In the genomic region with DNA sequence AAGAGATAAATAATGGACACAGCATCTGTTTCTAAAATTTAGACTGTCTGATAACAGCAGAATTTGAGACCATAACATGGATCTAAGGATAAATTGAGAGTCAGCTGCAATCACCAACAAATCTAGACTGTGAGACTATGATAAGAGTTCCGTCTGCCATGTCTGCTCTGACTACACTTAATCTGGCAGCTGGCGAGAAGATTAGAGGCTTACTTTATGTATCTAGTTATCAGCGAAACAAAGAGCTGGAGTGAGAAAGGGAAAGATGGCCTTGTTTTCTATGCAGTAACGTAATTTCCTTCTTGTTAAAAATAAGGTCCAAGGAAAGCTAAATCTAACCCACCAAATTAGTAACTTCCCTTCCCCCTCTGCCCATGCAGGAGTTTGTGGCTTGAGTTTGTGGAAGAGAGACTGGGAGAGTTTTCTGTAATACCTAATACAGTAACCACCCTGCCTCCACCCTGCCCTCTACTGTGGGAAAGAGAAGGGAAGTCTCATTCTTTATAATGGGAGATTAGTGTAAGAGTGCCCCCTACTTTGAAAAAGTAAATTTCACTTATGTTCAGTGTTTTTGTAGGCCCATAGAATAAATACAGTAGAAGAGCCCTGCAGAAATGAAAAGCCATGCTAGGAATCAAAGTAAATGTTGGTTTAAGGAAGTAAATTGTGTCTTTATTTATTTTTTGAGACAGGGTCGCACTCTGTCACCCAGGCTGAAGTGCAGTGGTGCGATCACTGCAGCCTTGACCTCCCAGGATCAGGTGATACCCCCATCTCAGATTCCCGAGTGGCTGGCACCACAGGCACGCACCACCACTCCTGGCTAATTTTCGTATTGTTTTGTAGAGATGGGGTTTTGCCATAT, we compare ENCODE assay signal across 1 cellular context.
TF ChIP-seq lines count a peak whose summit lies in the region.

No MANE protein-coding gene starts in this region.

TF ChIP-seq in HepG2, 621 proteins besides CTCF, POLR2A, EP300 and RAD21 (continued from another document and continues in another):
- TF ChIP-seq, protein P1, sequence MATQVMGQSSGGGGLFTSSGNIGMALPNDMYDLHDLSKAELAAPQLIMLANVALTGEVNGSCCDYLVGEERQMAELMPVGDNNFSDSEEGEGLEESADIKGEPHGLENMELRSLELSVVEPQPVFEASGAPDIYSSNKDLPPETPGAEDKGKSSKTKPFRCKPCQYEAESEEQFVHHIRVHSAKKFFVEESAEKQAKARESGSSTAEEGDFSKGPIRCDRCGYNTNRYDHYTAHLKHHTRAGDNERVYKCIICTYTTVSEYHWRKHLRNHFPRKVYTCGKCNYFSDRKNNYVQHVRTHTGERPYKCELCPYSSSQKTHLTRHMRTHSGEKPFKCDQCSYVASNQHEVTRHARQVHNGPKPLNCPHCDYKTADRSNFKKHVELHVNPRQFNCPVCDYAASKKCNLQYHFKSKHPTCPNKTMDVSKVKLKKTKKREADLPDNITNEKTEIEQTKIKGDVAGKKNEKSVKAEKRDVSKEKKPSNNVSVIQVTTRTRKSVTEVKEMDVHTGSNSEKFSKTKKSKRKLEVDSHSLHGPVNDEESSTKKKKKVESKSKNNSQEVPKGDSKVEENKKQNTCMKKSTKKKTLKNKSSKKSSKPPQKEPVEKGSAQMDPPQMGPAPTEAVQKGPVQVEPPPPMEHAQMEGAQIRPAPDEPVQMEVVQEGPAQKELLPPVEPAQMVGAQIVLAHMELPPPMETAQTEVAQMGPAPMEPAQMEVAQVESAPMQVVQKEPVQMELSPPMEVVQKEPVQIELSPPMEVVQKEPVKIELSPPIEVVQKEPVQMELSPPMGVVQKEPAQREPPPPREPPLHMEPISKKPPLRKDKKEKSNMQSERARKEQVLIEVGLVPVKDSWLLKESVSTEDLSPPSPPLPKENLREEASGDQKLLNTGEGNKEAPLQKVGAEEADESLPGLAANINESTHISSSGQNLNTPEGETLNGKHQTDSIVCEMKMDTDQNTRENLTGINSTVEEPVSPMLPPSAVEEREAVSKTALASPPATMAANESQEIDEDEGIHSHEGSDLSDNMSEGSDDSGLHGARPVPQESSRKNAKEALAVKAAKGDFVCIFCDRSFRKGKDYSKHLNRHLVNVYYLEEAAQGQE (IDR thresholded peaks at IDR 0.05; ENCODE audit: borderline replicate concordance in 1 of 2, low read depth in 1 of 2, low read length in 2 of 2) = peak in 1 of 2 experiments; percentile 57; a peak in 1 of 4 replicates
- TF ChIP-seq ZNF83 (CRISPR knock-in tag; IDR thresholded peaks at IDR 0.05; ENCODE audit: borderline replicate concordance) (no peak), PAF1 (CRISPR knock-in tag; IDR thresholded peaks at IDR 0.05) (peak; percentile 68; the same call in 1 of the 2 replicates), CREM (IDR thresholded peaks at IDR 0.05) (peak; percentile 75), CREM (CRISPR knock-in tag; IDR thresholded peaks at IDR 0.05) (no peak), RFXAP (CRISPR knock-in tag; IDR thresholded peaks at IDR 0.05; ENCODE audit: borderline replicate concordance) (no peak), SMAD9 (CRISPR knock-in tag; IDR thresholded peaks at IDR 0.05) (no peak), ISL2 (CRISPR knock-in tag; IDR thresholded peaks at IDR 0.05) (peak; percentile 89; the same call in 1 of the 2 replicates), TBX3 (IDR thresholded peaks at IDR 0.05; ENCODE audit: borderline replicate concordance) (peak; percentile 29; the same call in 1 of the 2 replicates), HDAC2 (CRISPR knock-in tag; IDR thresholded peaks at IDR 0.05) (peak; percentile 75), ARID5B (CRISPR knock-in tag; IDR thresholded peaks at IDR 0.05) (peak; percentile 93), GFI1 (CRISPR knock-in tag; IDR thresholded peaks at IDR 0.05; ENCODE audit: borderline replicate concordance) (no peak), SKIL (CRISPR knock-in tag; IDR thresholded peaks at IDR 0.05; ENCODE audit: borderline replicate concordance) (peak; percentile 63; the same call in 1 of the 2 replicates), ZBTB42 (CRISPR knock-in tag; IDR thresholded peaks at IDR 0.05) (0 out of 2 replicates have a peak, but pooled peaks have one; percentile 41), HNF1A (IDR thresholded peaks at IDR 0.05; ENCODE audit: low read depth) (peak; percentile 59), HNF1A (CRISPR knock-in tag; IDR thresholded peaks at IDR 0.05; ENCODE audit: borderline replicate concordance) (peak; percentile 74; the same call in 1 of the 2 replicates), ZNF724P (CRISPR knock-in tag; IDR thresholded peaks at IDR 0.05; ENCODE audit: borderline replicate concordance) (no peak), EHMT2 (IDR thresholded peaks at IDR 0.05; ENCODE audit: borderline replicate concordance, low read depth, low read length) (no peak), SOX5 (CRISPR knock-in tag; IDR thresholded peaks at IDR 0.05; ENCODE audit: borderline replicate concordance) (peak; percentile 70), NFIB (CRISPR knock-in tag; IDR thresholded peaks at IDR 0.05; ENCODE audit: borderline replicate concordance) (no peak), ARNTL (CRISPR knock-in tag; IDR thresholded peaks at IDR 0.05) (peak; percentile 79), ZNF549 (CRISPR knock-in tag; IDR thresholded peaks at IDR 0.05) (no peak), RFXANK (CRISPR knock-in tag; IDR thresholded peaks at IDR 0.05) (peak; percentile 65; the same call in 1 of the 2 replicates), HMGA1 (CRISPR knock-in tag; conservative IDR thresholded peaks at IDR 0.05) (no peak), STAT5B (CRISPR knock-in tag; IDR thresholded peaks at IDR 0.05) (no peak), ZNF660 (CRISPR knock-in tag; IDR thresholded peaks at IDR 0.05; ENCODE audit: borderline replicate concordance, low read depth) (no peak), SIX4 (CRISPR knock-in tag; IDR thresholded peaks at IDR 0.05) (peak; percentile 61; the same call in 1 of the 2 replicates), MAFF (IDR thresholded peaks at IDR 0.05; ENCODE audit: low read depth, low read length) (no peak)
- TF ChIP-seq, protein P2, sequence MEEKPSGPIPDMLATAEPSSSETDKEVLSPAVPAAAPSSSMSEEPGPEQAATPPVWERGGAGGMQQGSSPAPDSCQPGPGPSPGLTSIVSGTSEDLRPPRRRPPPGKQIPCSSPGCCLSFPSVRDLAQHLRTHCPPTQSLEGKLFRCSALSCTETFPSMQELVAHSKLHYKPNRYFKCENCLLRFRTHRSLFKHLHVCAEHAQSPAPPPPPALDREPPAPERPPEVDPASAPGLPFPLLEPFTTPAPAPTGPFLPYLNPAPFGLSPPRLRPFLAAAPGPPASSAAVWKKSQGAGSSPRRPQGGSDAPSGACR (CRISPR knock-in tag; IDR thresholded peaks at IDR 0.05) = peak; percentile 93
- TF ChIP-seq, protein P3, sequence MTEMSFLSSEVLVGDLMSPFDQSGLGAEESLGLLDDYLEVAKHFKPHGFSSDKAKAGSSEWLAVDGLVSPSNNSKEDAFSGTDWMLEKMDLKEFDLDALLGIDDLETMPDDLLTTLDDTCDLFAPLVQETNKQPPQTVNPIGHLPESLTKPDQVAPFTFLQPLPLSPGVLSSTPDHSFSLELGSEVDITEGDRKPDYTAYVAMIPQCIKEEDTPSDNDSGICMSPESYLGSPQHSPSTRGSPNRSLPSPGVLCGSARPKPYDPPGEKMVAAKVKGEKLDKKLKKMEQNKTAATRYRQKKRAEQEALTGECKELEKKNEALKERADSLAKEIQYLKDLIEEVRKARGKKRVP (CRISPR knock-in tag; IDR thresholded peaks at IDR 0.05) = no peak; a peak in 1 of 4 replicates
- TF ChIP-seq, protein P4, sequence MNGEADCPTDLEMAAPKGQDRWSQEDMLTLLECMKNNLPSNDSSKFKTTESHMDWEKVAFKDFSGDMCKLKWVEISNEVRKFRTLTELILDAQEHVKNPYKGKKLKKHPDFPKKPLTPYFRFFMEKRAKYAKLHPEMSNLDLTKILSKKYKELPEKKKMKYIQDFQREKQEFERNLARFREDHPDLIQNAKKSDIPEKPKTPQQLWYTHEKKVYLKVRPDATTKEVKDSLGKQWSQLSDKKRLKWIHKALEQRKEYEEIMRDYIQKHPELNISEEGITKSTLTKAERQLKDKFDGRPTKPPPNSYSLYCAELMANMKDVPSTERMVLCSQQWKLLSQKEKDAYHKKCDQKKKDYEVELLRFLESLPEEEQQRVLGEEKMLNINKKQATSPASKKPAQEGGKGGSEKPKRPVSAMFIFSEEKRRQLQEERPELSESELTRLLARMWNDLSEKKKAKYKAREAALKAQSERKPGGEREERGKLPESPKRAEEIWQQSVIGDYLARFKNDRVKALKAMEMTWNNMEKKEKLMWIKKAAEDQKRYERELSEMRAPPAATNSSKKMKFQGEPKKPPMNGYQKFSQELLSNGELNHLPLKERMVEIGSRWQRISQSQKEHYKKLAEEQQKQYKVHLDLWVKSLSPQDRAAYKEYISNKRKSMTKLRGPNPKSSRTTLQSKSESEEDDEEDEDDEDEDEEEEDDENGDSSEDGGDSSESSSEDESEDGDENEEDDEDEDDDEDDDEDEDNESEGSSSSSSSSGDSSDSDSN (CRISPR knock-in tag; IDR thresholded peaks at IDR 0.05) = peak; percentile 39; the same call in 1 of the 2 replicates
- TF ChIP-seq, protein P5, sequence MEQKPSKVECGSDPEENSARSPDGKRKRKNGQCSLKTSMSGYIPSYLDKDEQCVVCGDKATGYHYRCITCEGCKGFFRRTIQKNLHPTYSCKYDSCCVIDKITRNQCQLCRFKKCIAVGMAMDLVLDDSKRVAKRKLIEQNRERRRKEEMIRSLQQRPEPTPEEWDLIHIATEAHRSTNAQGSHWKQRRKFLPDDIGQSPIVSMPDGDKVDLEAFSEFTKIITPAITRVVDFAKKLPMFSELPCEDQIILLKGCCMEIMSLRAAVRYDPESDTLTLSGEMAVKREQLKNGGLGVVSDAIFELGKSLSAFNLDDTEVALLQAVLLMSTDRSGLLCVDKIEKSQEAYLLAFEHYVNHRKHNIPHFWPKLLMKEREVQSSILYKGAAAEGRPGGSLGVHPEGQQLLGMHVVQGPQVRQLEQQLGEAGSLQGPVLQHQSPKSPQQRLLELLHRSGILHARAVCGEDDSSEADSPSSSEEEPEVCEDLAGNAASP (CRISPR knock-in tag; IDR thresholded peaks at IDR 0.05; ENCODE audit: borderline replicate concordance) = peak; percentile 88
- TF ChIP-seq, protein P6, sequence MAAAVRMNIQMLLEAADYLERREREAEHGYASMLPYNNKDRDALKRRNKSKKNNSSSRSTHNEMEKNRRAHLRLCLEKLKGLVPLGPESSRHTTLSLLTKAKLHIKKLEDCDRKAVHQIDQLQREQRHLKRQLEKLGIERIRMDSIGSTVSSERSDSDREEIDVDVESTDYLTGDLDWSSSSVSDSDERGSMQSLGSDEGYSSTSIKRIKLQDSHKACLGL (CRISPR knock-in tag; IDR thresholded peaks at IDR 0.05) = no peak
